ENCODE assay signal across 8 cellular contexts in the genomic region with DNA sequence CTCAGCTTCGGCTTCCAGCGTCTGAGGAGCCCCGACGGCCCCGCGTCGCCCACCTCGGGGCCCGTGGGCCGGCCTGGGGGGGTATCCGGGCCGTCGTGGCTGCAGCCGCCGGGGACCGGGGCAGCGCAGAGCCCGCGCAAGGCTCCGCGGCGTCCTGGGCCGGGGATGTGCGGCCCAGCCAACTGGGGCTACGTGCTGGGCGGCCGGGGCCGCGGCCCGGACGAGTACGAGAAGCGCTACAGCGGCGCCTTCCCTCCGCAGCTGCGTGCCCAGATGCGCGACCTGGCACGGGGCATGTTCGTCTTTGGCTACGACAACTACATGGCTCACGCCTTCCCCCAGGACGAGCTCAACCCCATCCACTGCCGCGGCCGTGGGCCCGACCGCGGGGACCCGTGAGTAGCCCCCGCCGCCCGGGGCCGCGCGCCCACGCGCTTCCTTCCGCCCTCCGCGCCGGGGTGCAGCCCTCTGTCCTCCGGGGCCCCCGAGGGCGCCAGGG. TPM values are rescaled to one million over a fixed set of nuclear protein-coding genes. Genes with fewer than 3 reads are reported as not detected.
A peak's percentile ranks its signal among the peaks of the same experiment; 100 is the strongest.
DNase-seq lines count a peak whose midpoint lies in the region; ATAC-seq and TF ChIP-seq lines count a peak whose summit lies in the region.

No MANE protein-coding gene starts in this region.

- H3K79me2 ChIP-seq in OCI-LY7 (ENCODE audit: insufficient read depth, low read depth, low read length) = peaks cover 83% of the 10 kb centered on the region
- peaks cover 53% of the 10 kb centered on the region for H3K79me2 ChIP-seq in osteoblast (ENCODE audit: insufficient read depth, low read length)

- H3K4me2 ChIP-seq in OCI-LY7 (ENCODE audit: low read length) (peak overlapping the region; percentile 69), osteoblast (ENCODE audit: insufficient read depth, low read length) (peak overlapping the region; percentile 94)

- no peaks in the 10 kb centered on the region for H3K27me3 ChIP-seq in osteoblast (ENCODE audit: insufficient read depth, low read length)

- H3K4me3 ChIP-seq in OCI-LY7 (ENCODE audit: low read depth, low read length, poor library complexity, severe bottlenecking) = peak overlapping the region; percentile 98
- peak overlapping the region; percentile 84 for H3K4me3 ChIP-seq in osteoblast (ENCODE audit: insufficient read depth, low read length)

- ATAC-seq in GM18520 (IDR thresholded peaks at IDR 0.05; ENCODE audit: unreplicated experiment) (peak; percentile 7), HG02759 (IDR thresholded peaks at IDR 0.05; ENCODE audit: unreplicated experiment) (peak; percentile 14)

- DNase-seq in OCI-LY7 (ENCODE audit: low spot score) = no peak
- peak; percentile 20 to 43 (median 33) for DNase-seq in activated naive CD4-positive, alpha-beta T cell (lab: John Stamatoyannopoulos, UW)
- peak; percentile 40 for DNase-seq in glomerular visceral epithelial cell (ENCODE audit: extremely low spot score)
- DNase-seq in osteoblast (ENCODE audit: insufficient read length, low spot score, missing footprints) = peak; percentile 90
- no peak for DNase-seq in NCI-H446 (lab: John Stamatoyannopoulos, UW)
- DNase-seq in KBM-7 = no peak

- no TSS peak for BruUV-seq in OCI-LY7 (replicated peaks; lab: Mats Ljungman, UMichigan)

- H3K9me3 ChIP-seq in OCI-LY7 (ENCODE audit: low read length) (no peaks in the 10 kb centered on the region), osteoblast (ENCODE audit: low read depth, low read length) (no peaks in the 10 kb centered on the region)

- peak overlapping the region; percentile 99 for H3K27ac ChIP-seq in OCI-LY7 (ENCODE audit: low read depth, low read length, poor library complexity, severe bottlenecking)
- H3K27ac ChIP-seq in osteoblast (ENCODE audit: low read depth, low read length) = peak overlapping the region; percentile 88

- H3K36me3 ChIP-seq in OCI-LY7 (ENCODE audit: insufficient read depth, low read length) = peaks cover 64% of the 10 kb centered on the region
- no peaks in the 10 kb centered on the region for H3K36me3 ChIP-seq in osteoblast (ENCODE audit: insufficient read depth, low read length)

- H4K20me1 ChIP-seq in OCI-LY7 (ENCODE audit: insufficient read depth, low read length) (peaks cover 18% of the 10 kb centered on the region; the same call in 1 of the 2 replicates), osteoblast (ENCODE audit: insufficient read depth, low read length) (peaks cover 14% of the 10 kb centered on the region)

- intact Hi-C loops in OCI-LY7 (cut with micrococcal nuclease; ENCODE audit: unreplicated experiment) = loop anchor here (1.0 to 2.0 kb wide), 4 partner anchors 9 to 681 kb away; a partner anchor contains a TSS

- H2AFZ ChIP-seq in OCI-LY7 (ENCODE audit: low read length) (no peak overlapping the region), osteoblast (ENCODE audit: low read length) (peak overlapping the region; percentile 56)

- POLR2A ChIA-PET in OCI-LY7 (lab: Charles Lee) = interaction anchor here (0.5 to 13.5 kb wide), 6 partner anchors 5 to 614 kb away, joined by 3 to 444 read pairs (median 18); a partner anchor contains a TSS

- TF ChIP-seq CTCF in OCI-LY7 (conservative IDR thresholded peaks at IDR 0.05; ENCODE audit: low read length) (no peak), osteoblast (IDR thresholded peaks at IDR 0.05; ENCODE audit: extremely low read depth, low read depth, low read length) (no peak)

- no peaks in the 10 kb centered on the region for H3K9me2 ChIP-seq in OCI-LY7 (ENCODE audit: insufficient read depth, low read length)

- CTCF ChIA-PET in OCI-LY7 (lab: Charles Lee; ENCODE audit: unreplicated experiment) = interaction anchor here (0.5 to 1.5 kb wide), 2 partner anchors 65 to 650 kb away, joined by 3 read pairs; a partner anchor contains a TSS

- peaks cover 53% of the 10 kb centered on the region for H3K4me1 ChIP-seq in OCI-LY7 (ENCODE audit: insufficient read depth, low read length, poor library complexity, severe bottlenecking)
- peaks cover 18% of the 10 kb centered on the region for H3K4me1 ChIP-seq in osteoblast (ENCODE audit: insufficient read depth, low read length)

- in situ Hi-C loops in KBM-7 (cut with MboI; ENCODE audit: low pct_unique_long_range_greater_than_20kb, low sequenced_read_pairs) = no loop called here

RNA-seq across cellular contexts. Expression of a gene that starts 0.5 kb away (rescaled TPM):
- total RNA-seq in OCI-LY7 (2014; rRNA removed; shearing (Covaris generic)) = 125 and 186 TPM in 2 replicates
- total RNA-seq in OCI-LY7 (2022) (337 and 398 TPM in 2 replicates), osteoblast (38.7 and 46.3 TPM in 2 replicates)

Comparison
In these comparisons a context has a peak if more than half of its experiments do, and no peak if none do; other contexts are left out.
1. DNase-seq: peak in activated naive CD4-positive, alpha-beta T cell (4 of 4), glomerular visceral epithelial cell (single experiment) and osteoblast (single experiment); none in OCI-LY7 (single experiment), NCI-H446 (0 of 2) and KBM-7 (single experiment).